Comparison of ENCODE assay signal across 13 cellular contexts in the genomic region with DNA sequence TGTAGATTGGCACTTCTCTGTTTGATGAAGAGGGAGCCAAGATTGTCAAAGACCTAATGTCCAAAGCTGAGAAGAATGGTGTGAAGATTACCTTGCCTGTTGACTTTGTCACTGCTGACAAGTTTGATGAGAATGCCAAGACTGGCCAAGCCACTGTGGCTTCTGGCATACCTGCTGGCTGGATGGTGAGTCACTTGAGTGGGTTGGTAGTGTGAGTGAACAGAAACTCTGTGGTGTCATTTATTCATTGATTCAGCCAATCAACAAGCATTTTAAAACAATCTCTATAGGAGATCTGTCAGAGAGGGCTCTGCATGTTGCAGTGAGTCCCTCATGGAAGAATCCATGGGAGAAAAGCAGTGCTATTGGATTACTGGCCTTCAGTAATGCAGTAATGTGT. TPM values are rescaled to one million over a fixed set of nuclear protein-coding genes. Genes with fewer than 3 reads are reported as not detected.
DNase-seq lines count a peak whose midpoint lies in the region; ATAC-seq and TF ChIP-seq lines count a peak whose summit lies in the region.
"Had no signal": no experiment of that assay in that cellular context is flagged by ENCODE, and none has a peak within 500 bp of the region (broad histone marks: within the 10 kb centered on the region; RNA-seq: fewer than 3 reads in every experiment).

No MANE protein-coding gene starts in this region.

- TF ChIP-seq CTCF in Calu3 (IDR thresholded peaks at IDR 0.05; ENCODE audit: unreplicated experiment), result no peak

- intact Hi-C loops in Calu3 (cut with micrococcal nuclease; ENCODE audit: unreplicated experiment), result no loop called here
- intact Hi-C loops in naive thymus-derived CD4-positive, alpha-beta T cell (cut with micrococcal nuclease), result loop anchor here in 1 of 2 donors (10.0 kb wide), 1 partner anchor 1292 kb away; no protein-coding TSS in a partner anchor

- no peak overlapping the region for H3K27ac Mint-ChIP-seq in Calu3 (ENCODE audit: unreplicated experiment)
- H3K27ac Mint-ChIP-seq in naive thymus-derived CD4-positive, alpha-beta T cell, result peak overlapping the region; percentile 13 to 72 (median 58)

- TF ChIP-seq POLR2A in erythroblast (IDR thresholded peaks at IDR 0.05; ENCODE audit: low read length), result no peak

- peaks cover 32% of the 10 kb centered on the region for H3K4me1 Mint-ChIP-seq in Calu3 (ENCODE audit: low read depth, unreplicated experiment)
- peaks cover 9 to 40% (median 25%) of the 10 kb centered on the region in 7 donors for H3K4me1 Mint-ChIP-seq in naive thymus-derived CD4-positive, alpha-beta T cell

- no peaks in the 10 kb centered on the region for H3K27me3 Mint-ChIP-seq in Calu3 (ENCODE audit: unreplicated experiment)
- H3K27me3 Mint-ChIP-seq in naive thymus-derived CD4-positive, alpha-beta T cell, result no peaks in the 10 kb centered on the region

- peaks cover 0 to 4% of the 10 kb centered on the region in 2 donors for H3K4me1 ChIP-seq in naive thymus-derived CD4-positive, alpha-beta T cell (ENCODE audit: control insufficient read depth in 2 of 2, insufficient read depth in 2 of 2, low read length in 2 of 2)
- H3K4me1 ChIP-seq: right atrium auricular region had no signal

- DNase-seq in Calu3, result peak; percentile 13
- peak; percentile 64 for DNase-seq in HT1080 (ENCODE audit: low read depth)
- DNase-seq in activated naive CD4-positive, alpha-beta T cell treated with anti-CD3 and anti-CD28 coated beads, Interleukin-2, amount 50 U/mL, for 16 hours, result peak; percentile 34
- DNase-seq in naive thymus-derived CD4-positive, alpha-beta T cell, result no peak
- DNase-seq in erythroblast (lab: John Stamatoyannopoulos, UW), result no peak
- DNase-seq in NCI-H226, result no peak
- DNase-seq: DMS153; effector CD4-positive, alpha-beta T cell; midbrain; NCI-H510A treated with DMSO at 0.1 percent for 48 hours had no signal

- H3K36me3 Mint-ChIP-seq in Calu3 (ENCODE audit: insufficient read depth, unreplicated experiment), result peaks cover 62% of the 10 kb centered on the region
- H3K36me3 Mint-ChIP-seq in naive thymus-derived CD4-positive, alpha-beta T cell, result peaks cover 0 to 35% (median 19%) of the 10 kb centered on the region in 5 donors

- H3K27ac ChIP-seq in naive thymus-derived CD4-positive, alpha-beta T cell (ENCODE audit: low read depth, low read length), result no peak overlapping the region
- H3K27ac ChIP-seq: hepatocyte, right atrium auricular region had no signal

- CTCF ChIA-PET in Calu3 (lab: Charles Lee), result no interaction called here
- CTCF ChIA-PET in naive thymus-derived CD4-positive, alpha-beta T cell (lab: Charles Lee), result no interaction called here

- no peaks in the 10 kb centered on the region for H3K9me3 ChIP-seq in naive thymus-derived CD4-positive, alpha-beta T cell (ENCODE audit: control insufficient read depth in 2 of 3, low read length in 3 of 3)
- H3K9me3 ChIP-seq: right atrium auricular region had no signal

- peaks cover 8 to 72% (median 14%) of the 10 kb centered on the region in 3 experiments for H3K36me3 ChIP-seq in naive thymus-derived CD4-positive, alpha-beta T cell (ENCODE audit: control insufficient read depth in 2 of 3, insufficient read depth in 3 of 3, low read length in 3 of 3)

- H3K27me3 ChIP-seq in naive thymus-derived CD4-positive, alpha-beta T cell (ENCODE audit: control insufficient read depth in 2 of 2, insufficient read depth in 2 of 2, low read length in 2 of 2), result no peaks in the 10 kb centered on the region
- H3K27me3 ChIP-seq: hepatocyte, right atrium auricular region had no signal

- no peaks in the 10 kb centered on the region for H3K9me3 Mint-ChIP-seq in Calu3 (ENCODE audit: low read depth, unreplicated experiment)
- no peaks in the 10 kb centered on the region for H3K9me3 Mint-ChIP-seq in naive thymus-derived CD4-positive, alpha-beta T cell

- H3K4me3 ChIP-seq in naive thymus-derived CD4-positive, alpha-beta T cell (ENCODE audit: low read length), result no peak overlapping the region
- H3K4me3 ChIP-seq: hepatocyte, right atrium auricular region had no signal

- no TSS peak for BruUV-seq in Calu3 (replicated peaks; lab: Mats Ljungman, UMichigan)

- no peak overlapping the region for H3K4me3 Mint-ChIP-seq in Calu3 (ENCODE audit: low read depth, unreplicated experiment)
- no peak overlapping the region for H3K4me3 Mint-ChIP-seq in naive thymus-derived CD4-positive, alpha-beta T cell

- no peak for ATAC-seq in naive thymus-derived CD4-positive, alpha-beta T cell
- no peak for ATAC-seq in HG03442 (IDR thresholded peaks at IDR 0.05; ENCODE audit: unreplicated experiment)

- POLR2A ChIA-PET in naive thymus-derived CD4-positive, alpha-beta T cell (lab: Charles Lee), result no interaction called here

RNA-seq across cellular contexts. Expression of gene TAF9B, which starts 16.3 kb away (rescaled TPM):
- total RNA-seq in Calu3 (2022), result 11.5 and 18.4 TPM in 2 replicates
- total RNA-seq in HT1080 (2014; rRNA removed; shearing (Covaris generic)), result 17.8 and 22.0 TPM in 2 replicates
- polyA plus RNA-seq in HT1080 (2015; cell fraction: cytosol; rRNA removed), result 24.4 and 30.9 TPM in 2 replicates
- polyA plus RNA-seq in HT1080 (2015; cell fraction: nucleus; rRNA removed), result 18.7 and 20.3 TPM in 2 replicates
- total RNA-seq in naive thymus-derived CD4-positive, alpha-beta T cell, result 10 to 100 TPM; 10.4 to 19.9 (median 18.9) TPM
- polyA plus RNA-seq in naive thymus-derived CD4-positive, alpha-beta T cell, result 10 to 100 TPM; 23.3 to 29.3 TPM

RNA-seq across cellular contexts. Expression of gene PGK1, which starts 19.1 kb away (rescaled TPM):
- 613 and 623 TPM in 2 replicates for total RNA-seq in Calu3 (2022)
- 365 and 374 TPM in 2 replicates for total RNA-seq in HT1080 (2014; rRNA removed; shearing (Covaris generic))
- 1,049 and 1,172 TPM in 2 replicates for polyA plus RNA-seq in HT1080 (2015; cell fraction: cytosol; rRNA removed)
- 1,779 and 2,055 TPM in 2 replicates for polyA plus RNA-seq in HT1080 (2015; cell fraction: nucleus; rRNA removed)
- 1,000 to 10,000 TPM in 1 of 5 experiments, 100 to 1,000 TPM in 4; 180 to 1,293 (median 217) TPM for total RNA-seq in naive thymus-derived CD4-positive, alpha-beta T cell
- 100 to 1,000 TPM; 470 to 474 TPM for polyA plus RNA-seq in naive thymus-derived CD4-positive, alpha-beta T cell

Comparison
In these comparisons a context has a peak if more than half of its experiments do, and no peak if none do; other contexts are left out.
1. DNase-seq: peak in Calu3 (single experiment), HT1080 (single experiment) and activated naive CD4-positive, alpha-beta T cell treated with anti-CD3 and anti-CD28 coated beads, Interleukin-2, amount 50 U/mL, for 16 hours (single experiment); none in naive thymus-derived CD4-positive, alpha-beta T cell (0 of 9), erythroblast (0 of 2) and NCI-H226 (single experiment).